In the genomic region with DNA sequence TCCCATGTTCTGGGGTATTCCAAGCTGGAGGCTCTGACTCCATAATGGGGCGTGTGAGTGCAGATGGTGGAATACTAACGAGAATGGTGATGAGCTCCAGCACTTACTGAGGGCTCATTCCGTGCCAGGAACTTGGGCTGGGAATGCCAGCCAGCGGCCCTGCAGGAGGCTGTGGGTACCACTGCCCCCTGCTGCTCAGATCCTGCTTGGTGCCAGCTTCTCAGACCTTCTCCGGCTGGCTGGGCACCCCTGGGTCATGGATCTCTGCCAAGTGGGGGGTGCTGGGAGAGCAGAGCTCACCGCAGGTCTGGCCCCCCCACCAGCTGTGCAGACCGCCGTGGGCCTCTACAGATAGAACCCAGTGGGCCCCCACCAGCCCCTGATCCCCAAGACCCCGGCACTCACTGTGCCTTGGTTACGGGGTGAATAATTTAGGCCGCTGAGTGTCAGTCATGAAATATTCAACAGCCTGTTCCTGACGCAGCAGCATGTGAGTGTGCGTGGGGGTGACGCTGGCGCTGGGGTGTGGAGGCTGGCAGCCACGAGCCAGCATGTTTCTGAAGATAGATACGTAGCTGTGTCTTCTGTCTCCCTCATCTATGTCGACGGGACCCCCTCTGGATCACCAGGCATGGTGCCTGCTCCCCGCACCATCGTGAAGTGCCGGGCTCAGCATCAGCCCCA, we compare ENCODE assay signal across 3 cellular contexts. TPM values are rescaled to one million over a fixed set of nuclear protein-coding genes. Genes with fewer than 3 reads are reported as not detected.
DNase-seq lines count a peak whose midpoint lies in the region; FAIRE-seq and TF ChIP-seq lines count a peak whose summit lies in the region.
"Not testable (repeated sequence)": the region's sequence is repeated elsewhere in the genome, so short reads cannot be mapped to it uniquely, and the experiment has no call there.
"Had no signal": no experiment of that assay in that cellular context is flagged by ENCODE, and none has a peak within 500 bp of the region (broad histone marks: within the 10 kb centered on the region; RNA-seq: fewer than 3 reads in every experiment).

No MANE protein-coding gene starts in this region.

- H3K27me3 ChIP-seq in bronchial epithelial cell (ENCODE audit: control insufficient read depth, insufficient read depth, low read length): not testable (repeated sequence)

- TF ChIP-seq CTCF in bronchial epithelial cell (IDR thresholded peaks at IDR 0.05; ENCODE audit: insufficient read depth, low read length, severe bottlenecking): peak; percentile 56

- DNase-seq in DMS 273 (lab: John Stamatoyannopoulos, UW; ENCODE audit: unreplicated experiment): peak; percentile 96
- DNase-seq in bronchial epithelial cell (ENCODE audit: low read depth): not testable (repeated sequence)

- not testable (repeated sequence) for FAIRE-seq in bronchial epithelial cell (lab: Jason Lieb, UNC)

- H3K36me3 ChIP-seq in bronchial epithelial cell (ENCODE audit: control insufficient read depth, insufficient read depth, low read length): not testable (repeated sequence)

- not testable (repeated sequence) for H3K4me3 ChIP-seq in bronchial epithelial cell (ENCODE audit: low read depth, low read length)

RNA-seq across cellular contexts. Expression of a gene that starts 12.6 kb away (rescaled TPM):
- total RNA-seq in bronchial epithelial cell: 4.5 and 8.4 TPM in 2 replicates

RNA-seq across cellular contexts. Expression of a gene that starts 17.4 kb away (rescaled TPM):
- total RNA-seq in bronchial epithelial cell: 98.1 and 116 TPM in 2 replicates
- total RNA-seq: CD4-positive, alpha-beta T cell had no signal

RNA-seq across cellular contexts. Expression of a gene that starts 28.8 kb away (rescaled TPM):
- total RNA-seq in bronchial epithelial cell: 20.5 and 30.3 TPM in 2 replicates

RNA-seq across cellular contexts. Expression of a gene that starts 43.6 kb away (rescaled TPM):
- total RNA-seq in bronchial epithelial cell: 88.1 and 89.8 TPM in 2 replicates

RNA-seq across cellular contexts. Expression of a gene that starts 54.3 kb away (rescaled TPM):
- 42.9 and 45.2 TPM in 2 replicates for total RNA-seq in bronchial epithelial cell
